Comparison of ENCODE assay signal across 20 cellular contexts in genomic region chr3:174720717-174721116, GRCh38.
DNase-seq lines count a peak whose midpoint lies in the region; FAIRE-seq and TF ChIP-seq lines count a peak whose summit lies in the region.
"Had no signal": no experiment of that assay in that cellular context is flagged by ENCODE, and none has a peak within 500 bp of the region (broad histone marks: within the 10 kb centered on the region; RNA-seq: fewer than 3 reads in every experiment).

No MANE protein-coding gene starts in this region.

- no peaks in the 10 kb centered on the region for H3K36me3 ChIP-seq in WERI-Rb-1
- H3K36me3 ChIP-seq: BLaER1 treated with 17β-estradiol and CSF1 and Interleukin-3, amounts not matched to agents 10 nM and 100 nM had no signal

- no peak overlapping the region for H3K27ac ChIP-seq in WERI-Rb-1
- H3K27ac ChIP-seq: BLaER1 treated with 17β-estradiol and CSF1 and Interleukin-3, amounts not matched to agents 10 nM and 100 nM; C4-2B had no signal

- H3K4me3 ChIP-seq in WERI-Rb-1 (ENCODE audit: low read depth, low read length) = no peak overlapping the region
- H3K4me3 ChIP-seq: BLaER1 treated with 17β-estradiol and CSF1 and Interleukin-3, amounts not matched to agents 10 nM and 100 nM; GM12878 had no signal

- TF ChIP-seq CTCF in WERI-Rb-1 (IDR thresholded peaks at IDR 0.05; ENCODE audit: low read depth, low read length) = no peak

- DNase-seq in NCI-H2171 treated with DMSO at 0.1 percent for 48 hours (lab: John Stamatoyannopoulos, UW) (peak; percentile 30), NCI-H2171 (lab: John Stamatoyannopoulos, UW) (no peak), left kidney (ENCODE audit: low read depth, low spot score) (peak; percentile 1), WERI-Rb-1 (no peak), urothelium cell line (ENCODE audit: low spot score) (no peak)
- no peak for DNase-seq in stimulated activated CD4-positive, alpha-beta T cell treated with anti-CD3 and anti-CD28 coated beads, Interleukin-4, amount 100 ng/mL, for 4 hours
- DNase-seq: 8988T; AML-193; Caco-2; Calu3; CD4-positive, alpha-beta T cell; CD8-positive, alpha-beta T cell; GDM1 had no signal

- H3K9me3 ChIP-seq in WERI-Rb-1 (ENCODE audit: severe bottlenecking) = no peaks in the 10 kb centered on the region
- H3K9me3 ChIP-seq: BLaER1 treated with 17β-estradiol and CSF1 and Interleukin-3, amounts not matched to agents 10 nM and 100 nM; Caco-2 had no signal

- no peaks in the 10 kb centered on the region for H3K27me3 ChIP-seq in WERI-Rb-1 (ENCODE audit: insufficient read depth, low read depth, severe bottlenecking)
- H3K27me3 ChIP-seq: BLaER1 treated with 17β-estradiol and CSF1 and Interleukin-3, amounts not matched to agents 10 nM and 100 nM had no signal

- FAIRE-seq in G401.6 (lab: Jason Lieb, UNC) = peak; percentile 68
- FAIRE-seq in urothelium cell line (lab: Jason Lieb, UNC) = no peak
- FAIRE-seq: D721Med, GM12878, GM12892, GM18507 had no signal

Comparison
In these comparisons a context has a peak if more than half of its experiments do, and no peak if none do; other contexts are left out.
1. DNase-seq: peak in NCI-H2171 treated with DMSO at 0.1 percent for 48 hours (single experiment) and left kidney (single experiment); none in NCI-H2171 (single experiment), stimulated activated CD4-positive, alpha-beta T cell treated with anti-CD3 and anti-CD28 coated beads, Interleukin-4, amount 100 ng/mL, for 4 hours (0 of 2), WERI-Rb-1 (single experiment) and urothelium cell line (single experiment).